Comparison of ENCODE assay signal across 20 cellular contexts in the genomic region with DNA sequence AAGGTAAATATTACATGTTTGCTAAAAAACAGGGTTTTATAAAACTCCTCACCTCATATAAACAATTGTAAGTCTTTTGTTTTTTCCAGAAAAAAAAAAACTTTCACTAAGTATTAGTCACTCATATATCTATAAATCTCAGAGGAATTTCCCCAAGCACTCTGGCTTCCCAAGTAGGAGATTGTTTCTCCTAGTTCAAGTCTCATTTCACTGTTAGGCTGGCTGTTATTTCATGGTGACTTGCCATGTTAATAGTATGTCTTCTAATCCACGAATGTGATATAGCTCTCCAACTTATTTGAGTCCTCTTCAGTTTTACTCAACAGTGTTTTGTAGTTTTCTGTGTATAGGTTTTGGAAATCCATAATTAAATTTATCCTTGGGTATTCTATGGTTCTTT.
DNase-seq lines count a peak whose midpoint lies in the region; ATAC-seq and TF ChIP-seq lines count a peak whose summit lies in the region.
"Had no signal": no experiment of that assay in that cellular context is flagged by ENCODE, and none has a peak within 500 bp of the region (broad histone marks: within the 10 kb centered on the region; RNA-seq: fewer than 3 reads in every experiment).

No MANE protein-coding gene starts in this region.

- H3K79me1 ChIP-seq in IMR-90 (ENCODE audit: low read depth in 1 of 2, low read length in 2 of 2): no peaks in the 10 kb centered on the region

- H3K36me3 ChIP-seq in IMR-90 (ENCODE audit: control insufficient read depth, insufficient read depth, low read length) (no peaks in the 10 kb centered on the region), esophagus muscularis mucosa (no peaks in the 10 kb centered on the region), osteoblast (ENCODE audit: insufficient read depth, low read length) (no peaks in the 10 kb centered on the region)
- H3K36me3 ChIP-seq: gastrocnemius medialis, left lung, neutrophil, suprapubic skin had no signal

- TF ChIP-seq CTCF in IMR-90 (conservative IDR thresholded peaks at IDR 0.05; ENCODE audit: low read depth, low read length) (no peak), esophagus muscularis mucosa (IDR thresholded peaks at IDR 0.05) (no peak), osteoblast (IDR thresholded peaks at IDR 0.05; ENCODE audit: extremely low read depth, low read depth, low read length) (no peak)

- no peak overlapping the region for H3K23ac ChIP-seq in IMR-90 (ENCODE audit: low read depth, low read length)

- no peak overlapping the region for H3K4me3 ChIP-seq in IMR-90 (ENCODE audit: insufficient read depth, low read depth, low read length)
- H3K4me3 ChIP-seq in esophagus muscularis mucosa: no peak overlapping the region
- no peak overlapping the region for H3K4me3 ChIP-seq in osteoblast (ENCODE audit: insufficient read depth, low read length)
- H3K4me3 ChIP-seq: coronary artery, gastrocnemius medialis, left lung, suprapubic skin had no signal

- no peak for TF ChIP-seq POLR2A in IMR-90 (IDR thresholded peaks at IDR 0.05; ENCODE audit: low read depth, low read length)
- TF ChIP-seq POLR2A in esophagus muscularis mucosa (IDR thresholded peaks at IDR 0.05; ENCODE audit: low read depth): no peak

- CTCF ChIA-PET in IMR-90 (lab: Yijun Ruan, JAX): no interaction called here

- BruUV-seq in IMR-90 (replicated peaks; lab: Mats Ljungman, UMichigan): no TSS peak

- no peak overlapping the region for H3K18ac ChIP-seq in IMR-90 (ENCODE audit: low read depth, low read length)

- no peaks in the 10 kb centered on the region for H3K4me1 ChIP-seq in IMR-90 (ENCODE audit: control insufficient read depth, insufficient read depth, low read length)
- peaks cover 0 to 34% (median 22%) of the 10 kb centered on the region in 4 donors for H3K4me1 ChIP-seq in esophagus muscularis mucosa
- H3K4me1 ChIP-seq in osteoblast (ENCODE audit: insufficient read depth, low read length): no peaks in the 10 kb centered on the region
- H3K4me1 ChIP-seq: gastrocnemius medialis, left lung, suprapubic skin had no signal

- no peak overlapping the region for H3K56ac ChIP-seq in IMR-90 (ENCODE audit: extremely low read depth, insufficient read depth, low read length)

- TF ChIP-seq RAD21 in IMR-90 (IDR thresholded peaks at IDR 0.05; ENCODE audit: low read length): no peak

- dilution Hi-C loops in IMR-90 (cut with HindIII; ENCODE audit: low sequenced_read_pairs, unreplicated experiment): no loop called here

- WGBS in IMR-90 (ENCODE audit: extremely low coverage in 2 of 2, insufficient read length in 1 of 2), 2 experiments: no CpG with 5 or more reads among the region's 1 CpG
- WGBS in esophagus muscularis mucosa: 56% methylated on average over 1 of the region's 1 CpG

- H2BK120ac ChIP-seq in IMR-90 (ENCODE audit: low read depth, low read length): no peak overlapping the region

- no peaks in the 10 kb centered on the region for H3K27me3 ChIP-seq in IMR-90 (ENCODE audit: control insufficient read depth, insufficient read depth, low read length)
- H3K27me3 ChIP-seq in esophagus muscularis mucosa: no peaks in the 10 kb centered on the region
- no peaks in the 10 kb centered on the region for H3K27me3 ChIP-seq in osteoblast (ENCODE audit: insufficient read depth, low read length)
- H3K27me3 ChIP-seq: gastrocnemius medialis, left lung, neutrophil, suprapubic skin had no signal

- no peak overlapping the region for H2BK5ac ChIP-seq in IMR-90 (ENCODE audit: low read depth, low read length, poor library complexity, severe bottlenecking)

- H3K14ac ChIP-seq in IMR-90 (replicated peaks; ENCODE audit: low read depth, low read length): no peak overlapping the region

- H2BK20ac ChIP-seq in IMR-90 (ENCODE audit: low read depth, low read length): no peak overlapping the region

- H2AFZ ChIP-seq in IMR-90 (replicated peaks; ENCODE audit: low read length, poor library complexity): no peak overlapping the region
- no peak overlapping the region for H2AFZ ChIP-seq in osteoblast (ENCODE audit: low read length)

- H4K8ac ChIP-seq in IMR-90 (ENCODE audit: low read depth in 2 of 2, low read length in 2 of 2): no peak overlapping the region

- ATAC-seq in IMR-90 (ENCODE audit: low read depth): peak; percentile 67
- no peak for ATAC-seq in HG02798 (IDR thresholded peaks at IDR 0.05; ENCODE audit: poor library complexity, unreplicated experiment)
- ATAC-seq: gastrocnemius medialis, left lung, T-helper 17 cell had no signal

- H3K9me1 ChIP-seq in IMR-90 (ENCODE audit: insufficient read depth, low read length): no peaks in the 10 kb centered on the region

- H3K4ac ChIP-seq in IMR-90 (ENCODE audit: low read depth, low read length): no peak overlapping the region

- H3K79me2 ChIP-seq in osteoblast (ENCODE audit: insufficient read depth, low read length): no peaks in the 10 kb centered on the region

- intact Hi-C loops in IMR-90 (cut with micrococcal nuclease): no loop called here
- intact Hi-C loops in esophagus muscularis mucosa (cut with DNase I): no loop called here

- no peak overlapping the region for H3K9ac ChIP-seq in IMR-90 (ENCODE audit: low read depth, low read length)

- H4K91ac ChIP-seq in IMR-90 (ENCODE audit: insufficient read depth, low read depth, low read length): no peak overlapping the region

- no peak overlapping the region for H2BK15ac ChIP-seq in IMR-90 (ENCODE audit: low read depth, low read length)

- no peak for TF ChIP-seq EP300 in esophagus muscularis mucosa (IDR thresholded peaks at IDR 0.05)

- POLR2A ChIA-PET in IMR-90 (lab: Charles Lee; ENCODE audit: unreplicated experiment): no interaction called here

- DNase-seq in Caki2 (ENCODE audit: low read depth) (peak; percentile 45), IMR-90 (peak; percentile 49), esophagus muscularis mucosa (ENCODE audit: extremely low spot score) (no peak), osteoblast (ENCODE audit: insufficient read length, low spot score, missing footprints) (peak; percentile 62)
- DNase-seq in effector CD4-positive, alpha-beta T cell: no peak
- DNase-seq in activated T-cell treated with anti-CD3 and anti-CD28 coated beads, Interleukin-2, amount 50 U/mL, for 48 hours: no peak
- DNase-seq: activated CD4-positive, alpha-beta memory T cell treated with anti-CD3 and anti-CD28 coated beads for 36 hours; activated naive CD4-positive, alpha-beta T cell treated with Interleukin-2 at 50 U/mL for 16 hours; activated T-cell treated with anti-CD3 and anti-CD28 coated beads for 4 hours; Caco-2; gastrocnemius medialis; left lung; NCI-H1417; NCI-H526; stimulated activated CD4-positive, alpha-beta T cell treated with anti-CD3 and anti-CD28 coated beads, Interleukin-15, amount 100 ng/mL, for 24 hours; T-helper 17 cell had no signal

- H2AK9ac ChIP-seq in IMR-90 (replicated peaks; ENCODE audit: low read depth, low read length, poor library complexity): no peak overlapping the region

- H3K27ac ChIP-seq in IMR-90 (ENCODE audit: insufficient read depth, low read length) (no peak overlapping the region), esophagus muscularis mucosa (replicated peaks in 1 of 4) (peak overlapping the region; percentile 63 to 77 (median 67)), osteoblast (ENCODE audit: low read depth, low read length) (no peak overlapping the region)
- H3K27ac ChIP-seq: gastrocnemius medialis, left lung, neutrophil, suprapubic skin had no signal

- H4K5ac ChIP-seq in IMR-90 (ENCODE audit: low read depth, low read length): no peak overlapping the region

- in situ Hi-C loops in Caki2 (cut with HindIII; ENCODE audit: low pct_unique_long_range_greater_than_20kb, low sequenced_read_pairs) (no loop called here), IMR-90 (cut with MboI; ENCODE audit: low sequenced_read_pairs) (no loop called here)

- H3K4me2 ChIP-seq in IMR-90 (ENCODE audit: low read depth, low read length): no peak overlapping the region
- no peak overlapping the region for H3K4me2 ChIP-seq in osteoblast (ENCODE audit: insufficient read depth, low read length)

- H2AK5ac ChIP-seq in IMR-90 (ENCODE audit: low read depth, low read length): no peak overlapping the region

- H3K9me3 ChIP-seq in IMR-90 (ENCODE audit: control insufficient read depth, insufficient read depth, low read length) (no peaks in the 10 kb centered on the region), esophagus muscularis mucosa (no peaks in the 10 kb centered on the region), osteoblast (ENCODE audit: low read depth, low read length) (no peaks in the 10 kb centered on the region)
- H3K9me3 ChIP-seq: Caco-2, gastrocnemius medialis, left lung, neutrophil, suprapubic skin had no signal

- H4K20me1 ChIP-seq in IMR-90 (ENCODE audit: insufficient read depth, low read length): no peaks in the 10 kb centered on the region
- H4K20me1 ChIP-seq in osteoblast (ENCODE audit: insufficient read depth, low read length): no peaks in the 10 kb centered on the region

TF ChIP-seq in IMR-90, 13 proteins besides CTCF, POLR2A, EP300 and RAD21 (continues in another document):
- TF ChIP-seq CHD1 (IDR thresholded peaks at IDR 0.05; ENCODE audit: low read depth, low read length) (no peak), NFE2L2 (IDR thresholded peaks at IDR 0.05; ENCODE audit: low read depth, low read length) (no peak), CEBPB (IDR thresholded peaks at IDR 0.05; ENCODE audit: low read depth, low read length) (no peak), BHLHE40 (IDR thresholded peaks at IDR 0.05; ENCODE audit: low read depth, low read length) (no peak), MXI1 (IDR thresholded peaks at IDR 0.05; ENCODE audit: borderline replicate concordance, low read depth, low read length) (no peak), SMC3 (IDR thresholded peaks at IDR 0.05; ENCODE audit: low read depth, low read length) (no peak), FOS (IDR thresholded peaks at IDR 0.05; ENCODE audit: low read depth, low read length) (no peak), MAZ (IDR thresholded peaks at IDR 0.05; ENCODE audit: borderline replicate concordance, low read depth, low read length) (no peak), RFX5 (IDR thresholded peaks at IDR 0.05; ENCODE audit: low read depth, low read length) (no peak)
- TF ChIP-seq, protein P1, sequence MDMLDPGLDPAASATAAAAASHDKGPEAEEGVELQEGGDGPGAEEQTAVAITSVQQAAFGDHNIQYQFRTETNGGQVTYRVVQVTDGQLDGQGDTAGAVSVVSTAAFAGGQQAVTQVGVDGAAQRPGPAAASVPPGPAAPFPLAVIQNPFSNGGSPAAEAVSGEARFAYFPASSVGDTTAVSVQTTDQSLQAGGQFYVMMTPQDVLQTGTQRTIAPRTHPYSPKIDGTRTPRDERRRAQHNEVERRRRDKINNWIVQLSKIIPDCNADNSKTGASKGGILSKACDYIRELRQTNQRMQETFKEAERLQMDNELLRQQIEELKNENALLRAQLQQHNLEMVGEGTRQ (IDR thresholded peaks at IDR 0.05; ENCODE audit: low read depth, low read length): no peak

Comparison
In these comparisons a context has a peak if more than half of its experiments do, and no peak if none do; other contexts are left out.
1. DNase-seq: peak in Caki2 (single experiment), IMR-90 (single experiment) and osteoblast (single experiment); none in esophagus muscularis mucosa (single experiment), effector CD4-positive, alpha-beta T cell (single experiment) and activated T-cell treated with anti-CD3 and anti-CD28 coated beads, Interleukin-2, amount 50 U/mL, for 48 hours (0 of 2).
2. H3K27ac ChIP-seq: peak in esophagus muscularis mucosa (4 of 4); none in IMR-90 (single experiment) and osteoblast (single experiment).